In the genomic region with DNA sequence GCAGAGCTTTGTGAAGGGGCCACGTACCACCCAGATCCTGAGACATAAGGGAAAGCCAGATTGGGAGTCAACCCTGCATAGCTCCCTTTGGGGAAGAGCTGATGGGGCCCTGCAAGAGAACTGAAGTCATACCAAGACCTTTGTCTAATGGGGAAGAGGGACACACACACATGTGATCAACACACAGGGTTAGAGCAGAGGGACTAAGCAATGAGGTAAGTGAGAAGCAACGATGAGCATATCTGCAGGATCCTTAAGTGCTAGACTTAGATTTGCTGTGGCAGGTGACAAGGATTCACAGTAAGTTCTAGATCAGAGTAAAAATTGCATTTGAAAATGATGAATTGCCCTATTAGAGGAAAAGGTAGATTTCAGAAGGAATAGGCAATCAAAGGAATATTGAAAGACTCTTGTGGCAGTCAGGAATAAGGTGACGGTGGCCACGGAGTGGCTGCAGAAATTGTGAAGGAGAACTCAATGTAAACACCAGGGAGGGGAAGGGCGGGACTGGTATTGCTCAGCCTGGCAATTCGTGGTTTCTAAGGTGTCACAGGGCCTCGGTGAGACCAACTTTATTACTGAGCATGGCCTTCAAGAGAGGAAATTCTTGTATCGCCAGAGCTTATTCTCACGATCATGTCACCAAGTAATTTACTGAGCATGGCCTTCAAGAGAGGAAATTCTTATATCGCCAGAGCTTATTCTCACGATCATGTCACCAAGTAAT, we compare ENCODE assay signal across 14 cellular contexts. TPM values are rescaled to one million over a fixed set of nuclear protein-coding genes. Genes with fewer than 3 reads are reported as not detected.
DNase-seq lines count a peak whose midpoint lies in the region; ATAC-seq and TF ChIP-seq lines count a peak whose summit lies in the region.
"Not testable (repeated sequence)": the region's sequence is repeated elsewhere in the genome, so short reads cannot be mapped to it uniquely, and the experiment has no call there.
"Had no signal": no experiment of that assay in that cellular context is flagged by ENCODE, and none has a peak within 500 bp of the region (broad histone marks: within the 10 kb centered on the region; RNA-seq: fewer than 3 reads in every experiment).

No MANE protein-coding gene starts in this region.

- intact Hi-C loops in CD8-positive, alpha-beta T cell (cut with DNase I, micrococcal nuclease); mucosa of descending colon (cut with DNase I, micrococcal nuclease): not testable (repeated sequence)
- intact Hi-C loops in activated CD4-positive, alpha-beta T cell treated with anti-CD3 and anti-CD28 coated beads for 36 hours (cut with DNase I, micrococcal nuclease): loop anchor here in 1 of 2 experiments (10.0 kb wide), 1 partner anchor 200 kb away; a partner anchor contains a TSS

- H3K4me3 Mint-ChIP-seq in CD8-positive, alpha-beta T cell: peak overlapping the region; percentile 16
- H3K4me3 Mint-ChIP-seq in activated CD4-positive, alpha-beta T cell treated with anti-CD3 and anti-CD28 coated beads for 36 hours; activated naive CD4-positive, alpha-beta T cell treated with anti-CD3 and anti-CD28 coated beads, Interleukin-2, amount 50 U/mL, for 24 hours: not testable (repeated sequence)
- H3K4me3 Mint-ChIP-seq in effector memory CD8-positive, alpha-beta T cell: peak overlapping the region; percentile 62 to 65
- H3K4me3 Mint-ChIP-seq in stimulated activated effector memory CD8-positive, alpha-beta T cell treated with anti-CD3 and anti-CD28 coated beads, Interleukin-12 subunit alpha, Interleukin-12 subunit beta, amount 100 ng/mL, for 72 hours: peak overlapping the region; percentile 5

- not testable (repeated sequence) for H3K9me3 ChIP-seq in CD8-positive, alpha-beta T cell (ENCODE audit: low read length); Loucy (ENCODE audit: insufficient read depth, low read depth, low read length); mucosa of descending colon

- not testable (repeated sequence) for H2AFZ ChIP-seq in Loucy (ENCODE audit: low read length)

- H3K27ac Mint-ChIP-seq in CD8-positive, alpha-beta T cell: peak overlapping the region; percentile 86
- H3K27ac Mint-ChIP-seq in activated CD4-positive, alpha-beta T cell treated with anti-CD3 and anti-CD28 coated beads for 36 hours; stimulated activated effector memory CD8-positive, alpha-beta T cell treated with anti-CD3 and anti-CD28 coated beads, Interleukin-12 subunit alpha, Interleukin-12 subunit beta, amount 100 ng/mL, for 72 hours: not testable (repeated sequence)
- H3K27ac Mint-ChIP-seq in activated naive CD4-positive, alpha-beta T cell treated with anti-CD3 and anti-CD28 coated beads, Interleukin-2, amount 50 U/mL, for 24 hours: peak overlapping the region; percentile 72
- H3K27ac Mint-ChIP-seq in effector memory CD8-positive, alpha-beta T cell: peak overlapping the region; percentile 86

- DNase-seq in CD8-positive, alpha-beta T cell: peak in 2 of 7 experiments; percentile 18 to 38
- peak; percentile 25 for DNase-seq in activated CD4-positive, alpha-beta T cell treated with anti-CD3 and anti-CD28 coated beads for 36 hours
- DNase-seq in effector memory CD8-positive, alpha-beta T cell: peak in 1 of 3 experiments; percentile 32
- not testable (repeated sequence) for DNase-seq in mucosa of descending colon; stimulated activated effector memory CD8-positive, alpha-beta T cell treated with anti-CD3 and anti-CD28 coated beads, Interleukin-12 subunit alpha, Interleukin-12 subunit beta, amount 100 ng/mL, for 72 hours (ENCODE audit: low spot score in 2 of 2)

- CTCF ChIA-PET in CD8-positive, alpha-beta T cell (lab: Charles Lee); activated CD4-positive, alpha-beta T cell treated with anti-CD3 and anti-CD28 coated beads for 36 hours (lab: Charles Lee): not testable (repeated sequence)

- H3K27ac ChIP-seq in CD8-positive, alpha-beta T cell (ENCODE audit: low read depth, low read length): not testable (repeated sequence)

- not testable (repeated sequence) for H4K20me1 ChIP-seq in Loucy (ENCODE audit: insufficient read depth, low read length, poor library complexity, severe bottlenecking)

- not testable (repeated sequence) for TF ChIP-seq CTCF in CD8-positive, alpha-beta T cell (IDR thresholded peaks at IDR 0.05); Loucy (conservative IDR thresholded peaks at IDR 0.05; ENCODE audit: low read length); mucosa of descending colon (IDR thresholded peaks at IDR 0.05)

- H3K4me1 Mint-ChIP-seq in CD8-positive, alpha-beta T cell (ENCODE audit: low read depth): peaks cover 52% of the 10 kb centered on the region
- peaks cover 36% of the 10 kb centered on the region for H3K4me1 Mint-ChIP-seq in activated CD4-positive, alpha-beta T cell treated with anti-CD3 and anti-CD28 coated beads for 36 hours
- peaks cover 35% of the 10 kb centered on the region for H3K4me1 Mint-ChIP-seq in activated naive CD4-positive, alpha-beta T cell treated with anti-CD3 and anti-CD28 coated beads, Interleukin-2, amount 50 U/mL, for 24 hours
- H3K4me1 Mint-ChIP-seq in effector memory CD8-positive, alpha-beta T cell (ENCODE audit: low read depth in 2 of 2): peaks cover 45 to 68% of the 10 kb centered on the region in 2 donors
- H3K4me1 Mint-ChIP-seq in stimulated activated effector memory CD8-positive, alpha-beta T cell treated with anti-CD3 and anti-CD28 coated beads, Interleukin-12 subunit alpha, Interleukin-12 subunit beta, amount 100 ng/mL, for 72 hours: peaks cover 42% of the 10 kb centered on the region

- H3K4me1 ChIP-seq in CD8-positive, alpha-beta T cell (ENCODE audit: insufficient read depth, low read length): peaks cover 47% of the 10 kb centered on the region
- peaks cover 31% of the 10 kb centered on the region for H3K4me1 ChIP-seq in Loucy (ENCODE audit: insufficient read depth, low read length, poor library complexity, severe bottlenecking)
- not testable (repeated sequence) for H3K4me1 ChIP-seq in mucosa of descending colon (ENCODE audit: low read depth)

- POLR2A ChIA-PET in CD8-positive, alpha-beta T cell (lab: Charles Lee); activated CD4-positive, alpha-beta T cell treated with anti-CD3 and anti-CD28 coated beads for 36 hours (lab: Charles Lee): not testable (repeated sequence)

- not testable (repeated sequence) for H3K36me3 ChIP-seq in CD8-positive, alpha-beta T cell (ENCODE audit: insufficient read depth, low read length); Loucy (ENCODE audit: insufficient read depth, low read length); mucosa of descending colon (ENCODE audit: low read depth)

- H3K36me3 Mint-ChIP-seq in CD8-positive, alpha-beta T cell; activated CD4-positive, alpha-beta T cell treated with anti-CD3 and anti-CD28 coated beads for 36 hours (ENCODE audit: low read depth); activated naive CD4-positive, alpha-beta T cell treated with anti-CD3 and anti-CD28 coated beads, Interleukin-2, amount 50 U/mL, for 24 hours; stimulated activated effector memory CD8-positive, alpha-beta T cell treated with anti-CD3 and anti-CD28 coated beads, Interleukin-12 subunit alpha, Interleukin-12 subunit beta, amount 100 ng/mL, for 72 hours: not testable (repeated sequence)
- H3K36me3 Mint-ChIP-seq in effector memory CD8-positive, alpha-beta T cell (ENCODE audit: insufficient read depth): peaks cover 29% of the 10 kb centered on the region

- not testable (repeated sequence) for H3K27me3 Mint-ChIP-seq in CD8-positive, alpha-beta T cell (ENCODE audit: low read depth); activated CD4-positive, alpha-beta T cell treated with anti-CD3 and anti-CD28 coated beads for 36 hours; activated naive CD4-positive, alpha-beta T cell treated with anti-CD3 and anti-CD28 coated beads, Interleukin-2, amount 50 U/mL, for 24 hours; effector memory CD8-positive, alpha-beta T cell

- peak; percentile 54 for ATAC-seq in CD8-positive, alpha-beta T cell
- ATAC-seq in activated CD4-positive, alpha-beta T cell treated with anti-CD3 and anti-CD28 coated beads for 36 hours: not testable (repeated sequence)
- ATAC-seq in effector memory CD8-positive, alpha-beta T cell (replicated peaks): peak; percentile 48
- peak; percentile 74 for ATAC-seq in mucosa of descending colon
- ATAC-seq in stimulated activated effector memory CD8-positive, alpha-beta T cell treated with anti-CD3 and anti-CD28 coated beads, Interleukin-12 subunit alpha, Interleukin-12 subunit beta, amount 100 ng/mL, for 72 hours: peak; percentile 75

- H3K79me2 ChIP-seq in Loucy (ENCODE audit: insufficient read depth, low read length): not testable (repeated sequence)

- not testable (repeated sequence) for H3K9ac ChIP-seq in Loucy (ENCODE audit: low read depth, low read length, poor library complexity, severe bottlenecking)

- not testable (repeated sequence) for H3F3A ChIP-seq in Loucy (ENCODE audit: low read depth)

- H3K9me2 ChIP-seq in Loucy (replicated peaks; ENCODE audit: low read depth, low read length): not testable (repeated sequence)

- not testable (repeated sequence) for H3K27me3 ChIP-seq in CD8-positive, alpha-beta T cell (ENCODE audit: insufficient read depth, low read length); Loucy (ENCODE audit: insufficient read depth, low read length, poor library complexity, severe bottlenecking)

- H3K4me3 ChIP-seq in CD8-positive, alpha-beta T cell (ENCODE audit: low read depth, low read length); mucosa of descending colon: not testable (repeated sequence)
- peak overlapping the region; percentile 51 for H3K4me3 ChIP-seq in Loucy (ENCODE audit: low read length, poor library complexity, severe bottlenecking)

- H3K4me2 ChIP-seq in Loucy (ENCODE audit: low read depth, low read length, poor library complexity, severe bottlenecking): peak overlapping the region; percentile 50

- not testable (repeated sequence) for H3K9me3 Mint-ChIP-seq in CD8-positive, alpha-beta T cell; activated CD4-positive, alpha-beta T cell treated with anti-CD3 and anti-CD28 coated beads for 36 hours (ENCODE audit: low read depth); activated naive CD4-positive, alpha-beta T cell treated with anti-CD3 and anti-CD28 coated beads, Interleukin-2, amount 50 U/mL, for 24 hours; effector memory CD8-positive, alpha-beta T cell; stimulated activated effector memory CD8-positive, alpha-beta T cell treated with anti-CD3 and anti-CD28 coated beads, Interleukin-12 subunit alpha, Interleukin-12 subunit beta, amount 100 ng/mL, for 72 hours

RNA-seq across cellular contexts. Expression of a gene that starts 4.5 kb away (rescaled TPM):
- under 1 TPM; 0.98 to 1.00 TPM for total RNA-seq in CD8-positive, alpha-beta T cell
- total RNA-seq in activated CD4-positive, alpha-beta T cell treated with anti-CD3 and anti-CD28 coated beads for 36 hours: not detected
- 10 to 100 TPM in 2 of 3 donors, 1 to 10 TPM in 1; 1.1 to 23.1 (median 19.8) TPM for total RNA-seq in mucosa of descending colon
- total RNA-seq: A673, Caco-2, Daoy, H7, HFFc6, MCF 10A, PC-9 had no signal

RNA-seq across cellular contexts. Expression of a gene that starts 20.8 kb away (rescaled TPM):
- total RNA-seq in CD8-positive, alpha-beta T cell: under 1 TPM; 0.17 to 0.30 TPM
- total RNA-seq in activated CD4-positive, alpha-beta T cell treated with anti-CD3 and anti-CD28 coated beads for 36 hours: under 1 TPM; 0.11 to 0.14 TPM
- total RNA-seq in mucosa of descending colon: 1 to 10 TPM in 2 of 3 donors, under 1 TPM in 1; 0.61 to 2.0 (median 1.8) TPM
- total RNA-seq: H7 had no signal

RNA-seq across cellular contexts. Expression of a gene that starts 39.9 kb away (rescaled TPM):
- under 1 TPM; 0.31 to 0.46 TPM for total RNA-seq in CD8-positive, alpha-beta T cell
- not detected for total RNA-seq in activated CD4-positive, alpha-beta T cell treated with anti-CD3 and anti-CD28 coated beads for 36 hours
- 10 to 100 TPM in 2 of 3 donors, 1 to 10 TPM in 1; 7.7 to 25.0 (median 23.7) TPM for total RNA-seq in mucosa of descending colon
- total RNA-seq: A673, Caco-2, Daoy, H7, MCF 10A had no signal

Comparison
In these comparisons a context has a peak if more than half of its experiments do, and no peak if none do; other contexts are left out.
1. RNA of a gene that starts 39.9 kb away (total RNA-seq): 7.7 to 25.0 TPM in mucosa of descending colon; 0.31 to 0.46 TPM in CD8-positive, alpha-beta T cell and not detected in activated CD4-positive, alpha-beta T cell treated with anti-CD3 and anti-CD28 coated beads for 36 hours; every median in the first group is over 4 times any median in the second.